In the genomic region with DNA sequence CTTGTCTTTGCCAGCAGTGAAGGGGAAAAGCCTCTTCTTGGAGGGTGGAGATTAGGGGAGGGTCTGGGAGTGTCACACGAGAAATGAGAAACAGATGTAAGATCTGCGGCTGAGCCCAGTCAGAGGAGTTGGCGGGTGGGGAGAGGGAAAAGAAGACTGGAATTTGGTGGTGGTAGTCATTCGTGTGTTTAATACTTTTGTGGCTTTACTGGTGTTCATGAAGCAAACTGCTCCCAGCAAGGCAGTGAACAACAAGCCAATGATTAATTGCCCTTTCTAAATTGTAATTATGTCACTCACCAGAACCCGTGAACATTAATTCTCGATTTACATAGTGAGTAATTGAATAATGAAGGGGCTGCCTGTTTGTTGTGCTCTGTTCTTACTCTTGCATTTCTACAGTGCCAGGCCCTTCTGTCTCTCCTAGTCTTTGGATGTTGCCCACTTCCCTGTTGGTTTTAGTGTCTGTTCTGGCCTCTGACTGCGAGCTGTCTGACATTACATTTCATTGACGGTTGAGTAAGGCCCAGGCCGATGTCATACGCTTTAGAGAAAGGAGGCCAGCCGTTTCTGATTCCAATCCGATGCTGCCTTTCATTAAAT, we compare ENCODE assay signal across 13 cellular contexts.
DNase-seq lines count a peak whose midpoint lies in the region; ATAC-seq and TF ChIP-seq lines count a peak whose summit lies in the region.
"Had no signal": no experiment of that assay in that cellular context is flagged by ENCODE, and none has a peak within 500 bp of the region (broad histone marks: within the 10 kb centered on the region; RNA-seq: fewer than 3 reads in every experiment).

No MANE protein-coding gene starts in this region.

- H3K4me1 ChIP-seq in aorta (ENCODE audit: control insufficient read depth in 1 of 2, insufficient read depth in 2 of 2, low read length in 2 of 2): peaks cover 0 to 2% of the 10 kb centered on the region in 2 donors
- H3K4me1 ChIP-seq: BE2C, pancreas had no signal

- intact Hi-C loops in Right ventricle myocardium inferior (cut with DNase I) (no loop called here), cardiac septum (cut with DNase I) (no loop called here), aorta (cut with DNase I) (no loop called here)

- H3K4me3 ChIP-seq in choroid plexus epithelial cell (ENCODE audit: low read depth, low read length) (no peak overlapping the region), aorta (ENCODE audit: low read length in 2 of 2) (no peak overlapping the region)
- H3K4me3 ChIP-seq: pancreas had no signal

- ATAC-seq in Right ventricle myocardium inferior: peak; percentile 89
- peak; percentile 75 for ATAC-seq in aorta (ENCODE audit: low FRiP score)
- no peak for ATAC-seq in GM18498 (IDR thresholded peaks at IDR 0.05; ENCODE audit: unreplicated experiment)
- ATAC-seq: activated T-helper 17 cell treated with anti-CD3 and anti-CD28 coated beads, Interleukin-2, amount 50 U/mL, for 72 hours; stimulated activated effector memory CD8-positive, alpha-beta T cell treated with anti-CD3 and anti-CD28 coated beads, Interleukin-12 subunit alpha, Interleukin-12 subunit beta, amount 100 ng/mL, for 72 hours; T-cell had no signal

- 73 to 77% methylated on average over 12 of the region's 12 CpGs for WGBS in aorta, 2 donors

- TF ChIP-seq CTCF in choroid plexus epithelial cell (conservative IDR thresholded peaks at IDR 0.05; ENCODE audit: low read depth, low read length): no peak

- peaks cover 0 to 1% of the 10 kb centered on the region in 2 donors for H3K36me3 ChIP-seq in aorta (ENCODE audit: control insufficient read depth in 1 of 2, insufficient read depth in 2 of 2, low read length in 1 of 2)
- H3K36me3 ChIP-seq: BE2C, pancreas had no signal

- H3K27ac ChIP-seq in aorta (ENCODE audit: low read depth in 1 of 2, low read length in 2 of 2): no peak overlapping the region
- H3K27ac ChIP-seq: pancreas had no signal

- H3K9me3 ChIP-seq in aorta (ENCODE audit: control insufficient read depth, low read length): no peaks in the 10 kb centered on the region
- H3K9me3 ChIP-seq: BE2C, pancreas had no signal

- no peak for DNase-seq in Right ventricle myocardium inferior (ENCODE audit: missing footprints)
- no peak for DNase-seq in cardiac septum (ENCODE audit: low spot score)
- peak; percentile 6 for DNase-seq in choroid plexus epithelial cell (ENCODE audit: low read depth)
- peak; percentile 74 for DNase-seq in kidney tubule cell (ENCODE audit: low spot score)
- no peak for DNase-seq in aorta
- DNase-seq in stimulated activated CD4-positive, alpha-beta T cell treated with anti-CD3 and anti-CD28 coated beads, Interleukin-4, amount 100 ng/mL, for 1 hour: no peak
- DNase-seq in stimulated activated naive CD4-positive, alpha-beta T cell treated with Interleukin-2 at 50 U/mL for 16 hours (lab: John Stamatoyannopoulos, UW): no peak
- DNase-seq: BE2C, pancreas, T-cell had no signal

- no peaks in the 10 kb centered on the region for H3K27me3 ChIP-seq in aorta (ENCODE audit: control insufficient read depth in 1 of 2, insufficient read depth in 2 of 2, low read length in 1 of 2)
- H3K27me3 ChIP-seq: BE2C, pancreas had no signal

Comparison
In these comparisons a context has a peak if more than half of its experiments do, and no peak if none do; other contexts are left out.
1. DNase-seq: peak in choroid plexus epithelial cell (single experiment) and kidney tubule cell (single experiment); none in Right ventricle myocardium inferior (single experiment), cardiac septum (single experiment), aorta (0 of 2), stimulated activated CD4-positive, alpha-beta T cell treated with anti-CD3 and anti-CD28 coated beads, Interleukin-4, amount 100 ng/mL, for 1 hour (single experiment) and stimulated activated naive CD4-positive, alpha-beta T cell treated with Interleukin-2 at 50 U/mL for 16 hours (single experiment).